ENCODE assay signal across 1 cellular context in the genomic region with DNA sequence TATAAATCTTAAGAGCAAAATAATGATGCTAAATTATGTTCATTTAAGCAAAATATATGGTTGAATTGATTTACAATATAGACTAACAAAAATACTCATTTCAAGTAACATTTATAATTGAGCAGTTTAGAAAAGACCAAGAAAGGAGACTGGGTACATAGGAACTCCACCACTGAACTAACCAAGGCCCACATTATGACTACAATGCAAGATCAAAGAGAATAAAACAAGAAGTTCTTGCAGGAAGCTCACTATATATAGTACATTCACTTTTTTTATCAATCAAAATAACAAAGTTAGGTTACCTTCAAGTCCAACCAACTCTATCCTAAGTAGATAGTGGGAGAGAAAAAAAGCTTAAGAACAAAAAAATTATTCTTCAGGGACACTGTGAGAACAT.
TF ChIP-seq lines count a peak whose summit lies in the region.

No MANE protein-coding gene starts in this region.

TF ChIP-seq in GM12878, 131 proteins besides CTCF, POLR2A, EP300 and RAD21:
- 0 out of 2 replicates have a peak, but pooled peaks have one; percentile 11 for TF ChIP-seq RUNX3 (IDR thresholded peaks at IDR 0.05; ENCODE audit: low read length)
- peak; percentile 63; the same call in 1 of the 2 replicates for TF ChIP-seq TCF7 (IDR thresholded peaks at IDR 0.05; ENCODE audit: borderline replicate concordance)
- no peak for TF ChIP-seq ZNF384 (IDR thresholded peaks at IDR 0.05; ENCODE audit: borderline replicate concordance, low read depth, low read length)
- TF ChIP-seq IKZF1 (conservative IDR thresholded peaks at IDR 0.05), result no peak
- TF ChIP-seq MEF2B (IDR thresholded peaks at IDR 0.05; ENCODE audit: partially characterized antibody, poor library complexity, severe bottlenecking), result no peak
